22 cellular contexts compared by ENCODE assay signal in the genomic region with DNA sequence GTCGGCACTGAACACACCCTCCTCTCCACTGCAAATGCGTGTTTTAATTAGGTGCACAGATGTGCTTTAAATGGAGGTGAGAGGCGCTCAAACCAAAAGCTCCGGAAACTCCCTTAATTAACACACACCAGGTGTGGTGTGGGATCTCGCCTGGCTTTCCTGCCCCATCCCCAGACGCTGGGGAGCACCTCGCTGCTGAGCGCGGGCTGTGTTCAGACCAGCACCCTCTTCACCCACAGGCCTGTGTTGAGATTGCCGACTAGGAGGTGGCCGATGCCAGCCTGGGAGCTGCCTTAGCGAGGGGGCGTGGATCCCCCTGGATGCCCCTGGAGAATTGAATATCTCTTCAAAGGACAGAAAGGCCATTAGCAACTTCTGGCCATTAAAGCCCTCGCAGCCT.
"Had no signal": no experiment of that assay in that cellular context is flagged by ENCODE, and none has a peak within 500 bp of the region (broad histone marks: within the 10 kb centered on the region; RNA-seq: fewer than 3 reads in every experiment).

No MANE protein-coding gene starts in this region.

- DNase-seq: activated CD4-positive, alpha-beta memory T cell treated with anti-CD3 and anti-CD28 coated beads for 36 hours; activated CD4-positive, alpha-beta T cell treated with anti-CD3 and anti-CD28 coated beads for 36 hours; activated CD4-positive, alpha-beta T cell treated with anti-CD3 and anti-CD28 coated beads, Interleukin-2, amount 10 ng/mL, durations not matched to agents 24 days and 14 days; activated CD4-positive, CD25-positive, alpha-beta regulatory T cell; activated CD4-positive, CD25-positive, alpha-beta regulatory T cell treated with anti-CD3 and anti-CD28 coated beads, Interleukin-2, amount 50 U/mL, for 72 hours; activated CD8-positive, alpha-beta T cell treated with anti-CD3 and anti-CD28 coated beads, Interleukin-2, amount 10 ng/mL, durations not matched to agents 7 days and 5 days; activated effector memory CD4-positive, alpha-beta T cell treated with anti-CD3 and anti-CD28 coated beads, Interleukin-2, amount 50 U/mL, for 16 hours; activated naive CD4-positive, alpha-beta T cell treated with anti-CD3 and anti-CD28 coated beads for 36 hours; activated naive CD8-positive, alpha-beta T cell treated with anti-CD3 and anti-CD28 coated beads for 36 hours; activated naive CD8-positive, alpha-beta T cell treated with anti-CD3 and anti-CD28 coated beads, Interleukin-2, amount 50 U/mL, for 24 hours; activated T-cell treated with anti-CD3 and anti-CD28 coated beads, Interleukin-2, amount 50 U/mL, for 48 hours; amygdala; colonic mucosa; effector CD8-positive, alpha-beta T cell; esophagus squamous epithelium; foreskin melanocyte; T-helper 2 cell had no signal

- ATAC-seq: activated CD4-positive, alpha-beta T cell treated with anti-CD3 and anti-CD28 coated beads for 36 hours; activated CD8-positive, alpha-beta T cell treated with anti-CD3 and anti-CD28 coated beads, Interleukin-2, amount 10 ng/mL, durations not matched to agents 7 days and 5 days; activated naive CD8-positive, alpha-beta T cell treated with anti-CD3 and anti-CD28 coated beads, Interleukin-2, amount 50 U/mL, for 24 hours; gastroesophageal sphincter had no signal

- H3K27ac Mint-ChIP-seq: activated CD4-positive, alpha-beta memory T cell treated with anti-CD3 and anti-CD28 coated beads for 36 hours; activated CD4-positive, alpha-beta T cell treated with anti-CD3 and anti-CD28 coated beads for 36 hours; activated CD4-positive, alpha-beta T cell treated with anti-CD3 and anti-CD28 coated beads, Interleukin-2, amount 10 ng/mL, durations not matched to agents 24 days and 14 days; activated CD8-positive, alpha-beta T cell treated with anti-CD3 and anti-CD28 coated beads, Interleukin-2, amount 10 ng/mL, durations not matched to agents 7 days and 5 days; activated naive CD4-positive, alpha-beta T cell treated with anti-CD3 and anti-CD28 coated beads for 36 hours; activated naive CD4-positive, alpha-beta T cell treated with anti-CD3 and anti-CD28 coated beads, Interleukin-2, amount 50 U/mL, for 24 hours; activated naive CD8-positive, alpha-beta T cell treated with anti-CD3 and anti-CD28 coated beads for 36 hours; activated naive CD8-positive, alpha-beta T cell treated with anti-CD3 and anti-CD28 coated beads, Interleukin-2, amount 50 U/mL, for 24 hours; activated T-helper 1 cell treated with anti-CD3 and anti-CD28 coated beads, Interleukin-12 subunit alpha, Interleukin-12 subunit beta, Interleukin-2, Interleukin-4 antibody, amounts not matched to agents 30 ng/mL and 10 ng/mL and 1 ng/mL, durations not matched to agents 14 hours and 24 hours and 36 hours; activated T-helper 2 cell treated with anti-CD3 and anti-CD28 coated beads, Interferon-gamma antibody, Interleukin-2, Interleukin-4, amounts not matched to agents 10 μg/mL and 5 μg/mL and 100 μg/mL, durations not matched to agents 14 hours and 24 hours and 36 hours had no signal

- H3K9me3 Mint-ChIP-seq: activated CD4-positive, alpha-beta T cell treated with anti-CD3 and anti-CD28 coated beads, Interleukin-2, amount 10 ng/mL, durations not matched to agents 24 days and 14 days; activated T-helper 1 cell treated with anti-CD3 and anti-CD28 coated beads, Interleukin-12 subunit alpha, Interleukin-12 subunit beta, Interleukin-2, Interleukin-4 antibody, amounts not matched to agents 30 ng/mL and 10 ng/mL and 1 ng/mL, durations not matched to agents 14 hours and 24 hours and 36 hours had no signal

- H3K4me3 Mint-ChIP-seq: activated CD4-positive, alpha-beta memory T cell treated with anti-CD3 and anti-CD28 coated beads for 36 hours; activated CD4-positive, alpha-beta T cell treated with anti-CD3 and anti-CD28 coated beads for 36 hours; activated CD4-positive, alpha-beta T cell treated with anti-CD3 and anti-CD28 coated beads, Interleukin-2, amount 10 ng/mL, durations not matched to agents 24 days and 14 days; activated CD8-positive, alpha-beta T cell treated with anti-CD3 and anti-CD28 coated beads, Interleukin-2, amount 10 ng/mL, durations not matched to agents 7 days and 5 days; activated naive CD4-positive, alpha-beta T cell treated with anti-CD3 and anti-CD28 coated beads for 36 hours; activated naive CD4-positive, alpha-beta T cell treated with anti-CD3 and anti-CD28 coated beads, Interleukin-2, amount 50 U/mL, for 24 hours; activated naive CD8-positive, alpha-beta T cell treated with anti-CD3 and anti-CD28 coated beads for 36 hours; activated naive CD8-positive, alpha-beta T cell treated with anti-CD3 and anti-CD28 coated beads, Interleukin-2, amount 50 U/mL, for 24 hours; activated T-helper 1 cell treated with anti-CD3 and anti-CD28 coated beads, Interleukin-12 subunit alpha, Interleukin-12 subunit beta, Interleukin-2, Interleukin-4 antibody, amounts not matched to agents 30 ng/mL and 10 ng/mL and 1 ng/mL, durations not matched to agents 14 hours and 24 hours and 36 hours; brain had no signal

- H3K27me3 Mint-ChIP-seq: activated CD4-positive, alpha-beta memory T cell treated with anti-CD3 and anti-CD28 coated beads for 36 hours; activated CD4-positive, alpha-beta T cell treated with anti-CD3 and anti-CD28 coated beads, Interleukin-2, amount 10 ng/mL, durations not matched to agents 24 days and 14 days; activated naive CD8-positive, alpha-beta T cell treated with anti-CD3 and anti-CD28 coated beads for 36 hours; activated naive CD8-positive, alpha-beta T cell treated with anti-CD3 and anti-CD28 coated beads, Interleukin-2, amount 50 U/mL, for 24 hours had no signal

- H3K36me3 Mint-ChIP-seq: activated CD4-positive, alpha-beta memory T cell treated with anti-CD3 and anti-CD28 coated beads for 36 hours; activated naive CD4-positive, alpha-beta T cell treated with anti-CD3 and anti-CD28 coated beads, Interleukin-2, amount 50 U/mL, for 24 hours; activated naive CD8-positive, alpha-beta T cell treated with anti-CD3 and anti-CD28 coated beads for 36 hours had no signal
